ENCODE assay signal across 11 cellular contexts in the genomic region with DNA sequence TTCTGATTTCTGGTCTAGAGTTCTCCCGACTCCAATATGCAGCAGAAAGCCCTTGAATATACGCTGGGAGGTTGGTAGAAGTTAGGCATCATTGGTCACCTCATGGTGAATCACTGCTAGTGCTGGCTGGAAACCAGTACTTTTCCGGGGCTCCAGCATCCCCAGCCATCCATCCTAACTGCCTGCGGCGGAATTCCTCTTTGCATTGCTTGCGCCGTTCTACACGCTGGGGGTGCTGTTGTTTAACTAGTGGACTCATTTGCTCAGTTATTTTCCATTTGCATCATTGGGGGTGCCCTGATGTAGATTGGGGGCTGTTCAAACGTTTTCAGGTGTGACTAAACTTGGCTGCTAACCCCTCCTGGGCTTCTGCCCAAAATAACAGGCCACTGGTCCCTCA. TPM values are rescaled to one million over a fixed set of nuclear protein-coding genes. Genes with fewer than 3 reads are reported as not detected.
A peak's percentile ranks its signal among the peaks of the same experiment; 100 is the strongest.
DNase-seq lines count a peak whose midpoint lies in the region; ATAC-seq, FAIRE-seq and TF ChIP-seq lines count a peak whose summit lies in the region.
"Had no signal": no experiment of that assay in that cellular context is flagged by ENCODE, and none has a peak within 500 bp of the region (broad histone marks: within the 10 kb centered on the region; RNA-seq: fewer than 3 reads in every experiment).

No MANE protein-coding gene starts in this region.

- no peak overlapping the region for H3K27ac ChIP-seq in K562 (ENCODE audit: extremely low read depth, low read depth, low read length)
- H3K27ac ChIP-seq in mesenchymal stem cell (ENCODE audit: low read length, poor library complexity, severe bottlenecking), result no peak overlapping the region
- H3K27ac ChIP-seq in vagina, result no peak overlapping the region

- intact Hi-C loops in K562 (cut with micrococcal nuclease), result loop anchor here (5.0 kb wide), 4 partner anchors 209 to 1479 kb away; no protein-coding TSS in a partner anchor
- intact Hi-C loops in vagina (cut with DNase I), result no loop called here

- peak in 2 of 3 experiments; percentile 31 to 38; a peak in 2 of 6 replicates for TF ChIP-seq CTCF in K562 (IDR thresholded peaks at IDR 0.05 in 2 of 3, conservative IDR thresholded peaks at IDR 0.05 in 1 of 3; ENCODE audit: insufficient read depth in 2 of 3, low read depth in 1 of 3, low read length in 3 of 3)
- TF ChIP-seq CTCF in vagina (IDR thresholded peaks at IDR 0.05), result no peak

- H2BK120ac ChIP-seq in mesenchymal stem cell (ENCODE audit: low read depth, low read length), result no peak overlapping the region

- no peaks in the 10 kb centered on the region for H3K79me2 ChIP-seq in K562 (ENCODE audit: control insufficient read depth, insufficient read depth, low read length)

- no peak overlapping the region for H2BK15ac ChIP-seq in mesenchymal stem cell (ENCODE audit: low read depth, poor library complexity, severe bottlenecking)

- H2AFZ ChIP-seq in K562 (ENCODE audit: low read depth, low read length) (no peak overlapping the region), mesenchymal stem cell (ENCODE audit: low read depth, low read length) (no peak overlapping the region)

- no peak overlapping the region for H3K23ac ChIP-seq in mesenchymal stem cell (ENCODE audit: low read length in 2 of 2)

- TF ChIP-seq POLR2A in K562 (conservative IDR thresholded peaks at IDR 0.05), result no peak
- no peak for TF ChIP-seq POLR2A in vagina (IDR thresholded peaks at IDR 0.05)

- DNase-seq in D341Med (ENCODE audit: low spot score), result peak; percentile 35
- DNase-seq in K562 (ENCODE audit: extremely low read depth in 1 of 4, low spot score in 3 of 4), result peak in 2 of 4 experiments; percentile 8 to 11
- peak; percentile 3 for DNase-seq in mesenchymal stem cell
- no peak for DNase-seq in vagina (ENCODE audit: extremely low spot score in 2 of 2)
- no peak for DNase-seq in NK-92 (lab: John Stamatoyannopoulos, UW; ENCODE audit: unreplicated experiment)
- DNase-seq: activated naive CD4-positive, alpha-beta T cell; Right ventricle myocardium superior had no signal

- peak; percentile 12; the same call in 1 of the 2 replicates for TF ChIP-seq RAD21 in Ishikawa (IDR thresholded peaks at IDR 0.05; ENCODE audit: low read depth)
- peak; percentile 30 to 65; a peak in 3 of 4 replicates for TF ChIP-seq RAD21 in K562 (CRISPR knock-in tag; conservative IDR thresholded peaks at IDR 0.05 in 1 of 2, IDR thresholded peaks at IDR 0.05 in 1 of 2)

- H3K36me3 ChIP-seq in K562 (ENCODE audit: control insufficient read depth, insufficient read depth, low read length), result no peaks in the 10 kb centered on the region
- H3K36me3 ChIP-seq in mesenchymal stem cell (ENCODE audit: control insufficient read depth in 1 of 2, insufficient read depth in 2 of 2, low read depth in 1 of 2, low read length in 2 of 2), result no peaks in the 10 kb centered on the region
- H3K36me3 ChIP-seq in vagina, result no peaks in the 10 kb centered on the region

- H3K4me1 ChIP-seq in K562 (replicated peaks in 1 of 2; ENCODE audit: control insufficient read depth in 2 of 2, insufficient read depth in 2 of 2, low read length in 2 of 2), result no peaks in the 10 kb centered on the region; a peak in 1 of 5 replicates
- no peaks in the 10 kb centered on the region for H3K4me1 ChIP-seq in mesenchymal stem cell (ENCODE audit: control insufficient read depth, insufficient read depth, low read depth, low read length)
- H3K4me1 ChIP-seq in vagina, result no peaks in the 10 kb centered on the region

- no peak overlapping the region for H2BK12ac ChIP-seq in mesenchymal stem cell (ENCODE audit: low read length in 2 of 2)

- no peak overlapping the region for H3K4ac ChIP-seq in mesenchymal stem cell (ENCODE audit: low read depth in 1 of 2, low read length in 2 of 2)

- H2AK5ac ChIP-seq in mesenchymal stem cell (ENCODE audit: low read length, severe bottlenecking), result no peak overlapping the region

- WGBS in K562 (ENCODE audit: insufficient coverage, low coverage, missing lambda C conversion rate), result 0% methylated on average over 8 of the region's 9 CpGs
- WGBS in mesenchymal stem cell, result 100% methylated on average over 1 of the region's 9 CpGs

- no peak overlapping the region for H3K18ac ChIP-seq in mesenchymal stem cell (ENCODE audit: low read depth in 1 of 2, low read length in 2 of 2)

- BruUV-seq in K562 (replicated peaks; lab: Mats Ljungman, UMichigan), result no TSS peak

- H3K9me1 ChIP-seq in K562 (ENCODE audit: control insufficient read depth, insufficient read depth, low read length), result no peaks in the 10 kb centered on the region

- H3K4me2 ChIP-seq in K562 (ENCODE audit: insufficient read depth, low read length) (no peak overlapping the region), mesenchymal stem cell (ENCODE audit: low read length, poor library complexity, severe bottlenecking) (no peak overlapping the region)

- no peak overlapping the region for H2BK5ac ChIP-seq in mesenchymal stem cell (ENCODE audit: low read depth, low read length, poor library complexity, severe bottlenecking)

- H3K9ac ChIP-seq in K562 (ENCODE audit: insufficient read depth in 1 of 2, low read depth in 2 of 2, low read length in 2 of 2) (no peak overlapping the region), mesenchymal stem cell (ENCODE audit: low read length) (no peak overlapping the region)

- ATAC-seq in K562 (peak; percentile 54; the same call in 2 of the 3 replicates), GM19023 (IDR thresholded peaks at IDR 0.05; ENCODE audit: unreplicated experiment) (no peak), HG03378 (IDR thresholded peaks at IDR 0.05; ENCODE audit: unreplicated experiment) (no peak)

- H3K9me3 ChIP-seq in K562 (replicated peaks; ENCODE audit: control insufficient read depth, insufficient read depth, low read depth, low read length) (no peaks in the 10 kb centered on the region), mesenchymal stem cell (ENCODE audit: control insufficient read depth, low read length) (no peaks in the 10 kb centered on the region), vagina (no peaks in the 10 kb centered on the region)

- no peaks in the 10 kb centered on the region for H4K20me1 ChIP-seq in K562 (replicated peaks; ENCODE audit: control insufficient read depth, insufficient read depth, low read length)

- FAIRE-seq in K562 (lab: Jason Lieb, UNC), result no peak

- no peak overlapping the region for H3K4me3 ChIP-seq in K562
- H3K4me3 ChIP-seq in mesenchymal stem cell (ENCODE audit: insufficient read depth in 1 of 2, low read depth in 1 of 2, low read length in 2 of 2), result no peak overlapping the region
- no peak overlapping the region for H3K4me3 ChIP-seq in vagina

- H3K14ac ChIP-seq in mesenchymal stem cell (ENCODE audit: low read length in 2 of 2), result no peak overlapping the region

- in situ Hi-C loops in K562 (cut with MboI), result loop anchor here (5.0 to 25.0 kb wide), 3 partner anchors 209 to 529 kb away; no protein-coding TSS in a partner anchor

- CTCF ChIA-PET in K562 (lab: Yijun Ruan, JAX; ENCODE audit: low intra/inter-chr PET ratio), result interaction anchor here (1.1 to 1.7 kb wide), 2 partner anchors 336 to 528 kb away, joined by 5 to 6 read pairs; no protein-coding TSS in a partner anchor

- no peak overlapping the region for H4K8ac ChIP-seq in mesenchymal stem cell (ENCODE audit: low read length)

- H3K27me3 ChIP-seq in K562 (ENCODE audit: control insufficient read depth in 2 of 2, insufficient read depth in 2 of 2, low read length in 2 of 2) (no peaks in the 10 kb centered on the region), mesenchymal stem cell (ENCODE audit: control insufficient read depth in 1 of 2, insufficient read depth in 1 of 2, low read length in 2 of 2) (peaks cover 0 to 31% of the 10 kb centered on the region in 2 experiments), vagina (no peaks in the 10 kb centered on the region)

- TF ChIP-seq EP300 in Ishikawa (IDR thresholded peaks at IDR 0.05; ENCODE audit: borderline replicate concordance), result no peak
- no peak for TF ChIP-seq EP300 in K562 (IDR thresholded peaks at IDR 0.05; ENCODE audit: low read length)

- POLR2A ChIA-PET in K562 (lab: Yijun Ruan, JAX), result no interaction called here

- no peaks in the 10 kb centered on the region for H3K79me1 ChIP-seq in mesenchymal stem cell (replicated peaks; ENCODE audit: low read length, poor library complexity, severe bottlenecking)

- H4K91ac ChIP-seq in mesenchymal stem cell (ENCODE audit: low read length), result no peak overlapping the region

TF ChIP-seq in Ishikawa, 13 proteins besides CTCF, POLR2A, EP300 and RAD21 (continues in another document):
- no peak for TF ChIP-seq USF1 (IDR thresholded peaks at IDR 0.05)

RNA-seq across cellular contexts. Expression of gene GPR50, which starts 23.3 kb away (rescaled TPM):
- total RNA-seq in K562 (2011; cell fraction: chromatin; rRNA removed; ENCODE audit: low replicate concordance), result 0.14 and 0.21 TPM in 2 replicates
- not detected in 2 replicates for total RNA-seq in K562 (2011; cell fraction: nucleolus; rRNA removed)
- 0.22 TPM in 1 of 2 replicates, not detected in the other for total RNA-seq in K562 (2011; cell fraction: nucleoplasm; rRNA removed)
- total RNA-seq in K562 (2014; rRNA removed) (not detected in 2 replicates), K562 (2014; rRNA removed; fragmentation: Illumina TruSeq; extraction: Trizol) (not detected in 2 replicates), K562 (2015; rRNA removed; fragmentation: Illumina TruSeq; extraction: Trizol) (not detected in 2 replicates), K562 (2021) (0.11 TPM in 1 of 2 replicates, not detected in the other), vagina (not detected)
- polyA plus RNA-seq in K562 (2011; rRNA removed) (not detected in 2 replicates), K562 (2014; fragmentation: Illumina TruSeq; extraction: Trizol) (not detected in 2 replicates), K562 (2014; fragmentation: Nextera tagmentation; extraction: Ambion mirVana) (under 1 TPM in 1 of 2 experiments, not detected in 1; 0.03 TPM), K562 (2014; rRNA removed) (not detected in 2 replicates)
- polyA plus RNA-seq in K562 (2011; cell fraction: cytosol; rRNA removed), result not detected in 2 replicates
- polyA plus RNA-seq in K562 (2011; cell fraction: nucleus; rRNA removed), result 0.07 and 0.18 TPM in 2 replicates
- 0.05 and 0.10 TPM in 2 replicates for polyA plus RNA-seq in K562 (2012)
- not detected in 2 replicates for polyA minus RNA-seq in K562 (2011; rRNA and poly(A)+ RNA removed)
- polyA minus RNA-seq in K562 (2011; cell fraction: cytosol; rRNA and poly(A)+ RNA removed), result not detected in 2 replicates
- not detected in 2 replicates for polyA minus RNA-seq in K562 (2011; cell fraction: nucleus; rRNA and poly(A)+ RNA removed)
- polyA plus RNA-seq in mesenchymal stem cell (2013, experiment 1 of 2), result not detected
- not detected for polyA plus RNA-seq in mesenchymal stem cell (2013, experiment 2 of 2)
- total RNA-seq: Right ventricle myocardium superior had no signal
- polyA plus RNA-seq: urinary bladder had no signal

Comparison
In these comparisons a context has a peak if more than half of its experiments do, and no peak if none do; other contexts are left out.
1. DNase-seq: peak in D341Med (single experiment) and mesenchymal stem cell (single experiment); none in vagina (0 of 2) and NK-92 (single experiment).
2. CTCF ChIP-seq: peak in K562 (2 of 3); none in vagina (0 of 3).